27 cellular contexts compared by ENCODE assay signal in genomic region chr3:8724108-8724752, GRCh38. TPM values are rescaled to one million over a fixed set of nuclear protein-coding genes. Genes with fewer than 3 reads are reported as not detected.
"Had no signal": no experiment of that assay in that cellular context is flagged by ENCODE, and none has a peak within 500 bp of the region (broad histone marks: within the 10 kb centered on the region; RNA-seq: fewer than 3 reads in every experiment).

No MANE protein-coding gene starts in this region.

- H3K27me3 Mint-ChIP-seq: activated naive CD8-positive, alpha-beta T cell treated with anti-CD3 and anti-CD28 coated beads, Interleukin-2, amount 10 ng/mL, durations not matched to agents 7 days and 5 days; type B pancreatic cell had no signal

- H3K4me1 Mint-ChIP-seq: activated CD4-positive, alpha-beta T cell treated with anti-CD3 and anti-CD28 coated beads, Interleukin-2, amount 10 ng/mL, durations not matched to agents 7 days and 5 days; activated naive CD8-positive, alpha-beta T cell treated with anti-CD3 and anti-CD28 coated beads, Interleukin-2, amount 10 ng/mL, durations not matched to agents 7 days and 5 days; natural killer cell had no signal

- H3K4me3 Mint-ChIP-seq: activated CD4-positive, alpha-beta T cell treated with anti-CD3 and anti-CD28 coated beads, Interleukin-2, amount 10 ng/mL, durations not matched to agents 7 days and 5 days; activated CD8-positive, alpha-beta T cell treated with anti-CD3 and anti-CD28 coated beads, Interleukin-2, amount 10 ng/mL, durations not matched to agents 7 days and 5 days; activated naive CD8-positive, alpha-beta T cell treated with anti-CD3 and anti-CD28 coated beads, Interleukin-2, amount 10 ng/mL, durations not matched to agents 7 days and 5 days; activated T-cell treated with anti-CD3 and anti-CD28 coated beads, Interleukin-2, amount 50 U/mL, for 24 hours; endodermal cell; natural killer cell; stimulated activated effector memory CD8-positive, alpha-beta T cell treated with anti-CD3 and anti-CD28 coated beads, Interleukin-12 subunit alpha, Interleukin-12 subunit beta, amount 100 ng/mL, for 72 hours; T-helper 1 cell treated with Interleukin-12 subunit alpha and Interleukin-12 subunit beta and Interleukin-4 antibody, amounts not matched to agents 30 μg/mL and 1 μg/mL, for 36 hours; type B pancreatic cell had no signal

- H3K9me3 ChIP-seq: gastrocnemius medialis, neutrophil, pancreas had no signal

- H3K9me3 Mint-ChIP-seq: natural killer cell had no signal

- H3K27ac Mint-ChIP-seq: activated CD4-positive, alpha-beta T cell treated with anti-CD3 and anti-CD28 coated beads, Interleukin-2, amount 10 ng/mL, durations not matched to agents 7 days and 5 days; activated CD8-positive, alpha-beta T cell treated with anti-CD3 and anti-CD28 coated beads, Interleukin-2, amount 10 ng/mL, durations not matched to agents 7 days and 5 days; activated naive CD8-positive, alpha-beta T cell treated with anti-CD3 and anti-CD28 coated beads, Interleukin-2, amount 10 ng/mL, durations not matched to agents 7 days and 5 days; activated T-cell treated with anti-CD3 and anti-CD28 coated beads, Interleukin-2, amount 50 U/mL, for 24 hours; activated T-helper 2 cell treated with anti-CD3 and anti-CD28 coated beads, Interferon-gamma antibody, Interleukin-2, Interleukin-4, amounts not matched to agents 10 μg/mL and 5 μg/mL and 100 μg/mL, durations not matched to agents 14 hours and 24 hours and 36 hours; endodermal cell; natural killer cell; stimulated activated effector memory CD8-positive, alpha-beta T cell treated with anti-CD3 and anti-CD28 coated beads, Interleukin-12 subunit alpha, Interleukin-12 subunit beta, amount 100 ng/mL, for 72 hours; T-helper 1 cell treated with Interleukin-12 subunit alpha and Interleukin-12 subunit beta and Interleukin-4 antibody, amounts not matched to agents 30 μg/mL and 1 μg/mL, for 36 hours; type B pancreatic cell had no signal

- H3K36me3 ChIP-seq: gastrocnemius medialis, heart left ventricle, neutrophil, pancreas, stomach had no signal

- H3K4me3 ChIP-seq: dorsolateral prefrontal cortex, gastrocnemius medialis, heart left ventricle, pancreas, stomach had no signal

- ATAC-seq: activated CD4-positive, CD25-positive, alpha-beta regulatory T cell treated with anti-CD3 and anti-CD28 coated beads, Interleukin-2, amount 50 U/mL, for 24 hours; activated CD8-positive, alpha-beta T cell treated with anti-CD3 and anti-CD28 coated beads, Interleukin-2, amount 10 ng/mL, durations not matched to agents 7 days and 5 days; gastrocnemius medialis; heart left ventricle; natural killer cell; pancreas; sciatic nerve; stimulated activated effector memory CD8-positive, alpha-beta T cell treated with anti-CD3 and anti-CD28 coated beads, Interleukin-12 subunit alpha, Interleukin-12 subunit beta, amount 100 ng/mL, for 72 hours had no signal

- H3K36me3 Mint-ChIP-seq: activated naive CD8-positive, alpha-beta T cell treated with anti-CD3 and anti-CD28 coated beads, Interleukin-2, amount 10 ng/mL, durations not matched to agents 7 days and 5 days; natural killer cell; stimulated activated effector memory CD8-positive, alpha-beta T cell treated with anti-CD3 and anti-CD28 coated beads, Interleukin-12 subunit alpha, Interleukin-12 subunit beta, amount 100 ng/mL, for 72 hours; type B pancreatic cell had no signal

- H3K27me3 ChIP-seq: dorsolateral prefrontal cortex, gastrocnemius medialis, heart left ventricle, neutrophil, pancreas, stomach had no signal

- DNase-seq: activated CD4-positive, alpha-beta T cell treated with anti-CD3 and anti-CD28 coated beads, Interleukin-2, amount 10 ng/mL, durations not matched to agents 7 days and 5 days; activated CD8-positive, alpha-beta T cell treated with anti-CD3 and anti-CD28 coated beads, Interleukin-2, amount 10 ng/mL, durations not matched to agents 7 days and 5 days; activated naive CD4-positive, alpha-beta T cell treated with Interleukin-2 at 50 U/mL for 16 hours; activated naive CD8-positive, alpha-beta T cell treated with anti-CD3 and anti-CD28 coated beads, Interleukin-2, amount 10 ng/mL, durations not matched to agents 7 days and 5 days; activated T-cell treated with anti-CD3 and anti-CD28 coated beads, Interleukin-2, amount 50 U/mL, for 24 hours; amygdala; central memory CD4-positive, alpha-beta T cell; dorsolateral prefrontal cortex; endodermal cell; erythroblast; gastrocnemius medialis; heart left ventricle; natural killer cell; pancreas; stimulated activated CD4-positive, alpha-beta T cell treated with anti-CD3 and anti-CD28 coated beads, Interleukin-4, amount 100 ng/mL, for 24 hours; stomach had no signal

- H3K27ac ChIP-seq: dorsolateral prefrontal cortex, gastrocnemius medialis, heart left ventricle, neutrophil, pancreas, stomach had no signal

- FAIRE-seq: colon, pancreas had no signal

- H3K4me1 ChIP-seq: gastrocnemius medialis, heart left ventricle, pancreas, stomach had no signal

RNA-seq across cellular contexts. Expression of gene CAV3, which starts 9.4 kb away (rescaled TPM):
- total RNA-seq: activated CD4-positive, alpha-beta T cell treated with anti-CD3 and anti-CD28 coated beads, Interleukin-2, amount 10 ng/mL, durations not matched to agents 7 days and 5 days; activated CD8-positive, alpha-beta T cell treated with anti-CD3 and anti-CD28 coated beads, Interleukin-2, amount 10 ng/mL, durations not matched to agents 7 days and 5 days; activated naive CD8-positive, alpha-beta T cell treated with anti-CD3 and anti-CD28 coated beads, Interleukin-2, amount 10 ng/mL, durations not matched to agents 7 days and 5 days; activated T-helper 2 cell treated with anti-CD3 and anti-CD28 coated beads, Interferon-gamma antibody, Interleukin-2, Interleukin-4, amounts not matched to agents 10 μg/mL and 5 μg/mL and 100 μg/mL, durations not matched to agents 14 hours and 24 hours and 36 hours; endodermal cell; mesenteric fat pad; natural killer cell; pancreas; pulmonary artery endothelial cell; sciatic nerve; temporal lobe had no signal
- polyA plus RNA-seq: pancreas had no signal
